ENCODE assay signal across 9 cellular contexts in the genomic region with DNA sequence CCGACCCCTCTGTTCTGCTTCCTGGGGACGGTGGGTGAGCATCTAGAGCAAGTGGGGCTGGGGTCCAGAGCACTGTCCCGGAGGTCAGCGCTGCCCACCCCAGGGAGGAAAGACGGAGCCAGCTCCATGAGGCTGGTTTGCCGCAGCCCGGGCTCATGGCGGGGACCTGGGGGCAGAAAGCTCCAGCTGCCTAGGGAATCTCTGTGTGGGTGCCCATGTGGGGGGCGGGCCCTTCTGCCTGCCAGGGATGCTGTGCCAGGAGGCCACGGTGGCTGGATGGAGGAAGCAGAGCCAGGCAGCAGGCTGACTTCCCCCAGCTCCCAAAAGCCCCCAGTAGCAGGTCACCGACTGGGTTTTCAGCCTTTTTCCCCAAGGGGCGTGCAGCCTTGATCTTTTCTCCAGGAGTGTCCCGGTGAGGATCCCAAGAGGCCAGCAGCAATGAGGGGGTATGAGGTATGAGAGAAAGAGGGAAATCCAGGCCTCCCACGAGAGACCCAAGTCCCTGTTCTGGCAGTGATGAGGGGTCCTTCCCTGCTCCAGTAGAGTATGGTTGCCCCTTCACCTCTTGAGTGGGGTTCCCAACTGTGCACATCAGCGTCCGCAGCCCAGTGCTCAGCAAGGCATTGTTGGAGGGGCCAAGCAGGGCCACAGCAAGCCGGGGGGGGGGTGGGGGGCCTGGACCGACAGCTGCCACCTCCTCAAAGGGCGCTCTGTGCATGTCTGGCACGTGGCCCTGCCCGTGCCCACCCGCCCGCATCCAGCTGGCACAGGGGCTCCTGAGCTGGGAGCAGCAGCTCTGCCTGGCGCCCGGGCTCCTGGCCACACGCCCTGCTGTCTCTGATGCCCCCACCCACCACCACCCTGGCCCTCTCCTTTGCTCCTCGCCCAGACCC. TPM values are rescaled to one million over a fixed set of nuclear protein-coding genes. Genes with fewer than 3 reads are reported as not detected.
A peak's percentile ranks its signal among the peaks of the same experiment; 100 is the strongest.
DNase-seq lines count a peak whose midpoint lies in the region; ATAC-seq, FAIRE-seq and TF ChIP-seq lines count a peak whose summit lies in the region.
"Had no signal": no experiment of that assay in that cellular context is flagged by ENCODE, and none has a peak within 500 bp of the region (broad histone marks: within the 10 kb centered on the region; RNA-seq: fewer than 3 reads in every experiment).

No MANE protein-coding gene starts in this region.

- H3K36me3 Mint-ChIP-seq in activated naive CD4-positive, alpha-beta T cell treated with anti-CD3 and anti-CD28 coated beads, Interleukin-2, amount 50 U/mL, for 24 hours = no peaks in the 10 kb centered on the region
- peaks cover 0 to 12% of the 10 kb centered on the region in 2 donors for H3K36me3 Mint-ChIP-seq in activated naive CD4-positive, alpha-beta T cell treated with anti-CD3 and anti-CD28 coated beads, Interleukin-2, amount 50 U/mL, for 72 hours
- no peaks in the 10 kb centered on the region for H3K36me3 Mint-ChIP-seq in memory B cell

- H3K4me3 Mint-ChIP-seq in activated naive CD4-positive, alpha-beta T cell treated with anti-CD3 and anti-CD28 coated beads, Interleukin-2, amount 50 U/mL, for 24 hours = peak overlapping the region; percentile 83
- H3K4me3 Mint-ChIP-seq in memory B cell = peak overlapping the region; percentile 84

- no peak for ATAC-seq in activated naive CD4-positive, alpha-beta T cell treated with anti-CD3 and anti-CD28 coated beads, Interleukin-2, amount 50 U/mL, for 72 hours
- no peak for ATAC-seq in memory B cell (ENCODE audit: low read depth)
- no peak for ATAC-seq in HG03025 (IDR thresholded peaks at IDR 0.05; ENCODE audit: low FRiP score, unreplicated experiment)

- intact Hi-C loops in tibial artery (cut with DNase I; ENCODE audit: low total_unique reads) = no loop called here

- H3K9me3 ChIP-seq in tibial artery (no peaks in the 10 kb centered on the region), MG63 (no peaks in the 10 kb centered on the region)

- H3K36me3 ChIP-seq in tibial artery = no peaks in the 10 kb centered on the region
- H3K36me3 ChIP-seq in MG63 = no peaks in the 10 kb centered on the region

- no peak for TF ChIP-seq CTCF in tibial artery (IDR thresholded peaks at IDR 0.05)

- peaks cover 24% of the 10 kb centered on the region for H3K27me3 Mint-ChIP-seq in activated naive CD4-positive, alpha-beta T cell treated with anti-CD3 and anti-CD28 coated beads, Interleukin-2, amount 50 U/mL, for 24 hours
- peaks cover 26% of the 10 kb centered on the region for H3K27me3 Mint-ChIP-seq in memory B cell

- H3K4me1 Mint-ChIP-seq in activated naive CD4-positive, alpha-beta T cell treated with anti-CD3 and anti-CD28 coated beads, Interleukin-2, amount 50 U/mL, for 24 hours = peaks cover 13% of the 10 kb centered on the region
- H3K4me1 Mint-ChIP-seq in memory B cell = peaks cover 4% of the 10 kb centered on the region

- H3K27me3 ChIP-seq in tibial artery (no peaks in the 10 kb centered on the region), MG63 (no peaks in the 10 kb centered on the region)

- H3K27ac ChIP-seq in angular gyrus (ENCODE audit: low read depth, low read length) (peak overlapping the region; percentile 79), tibial artery (peak overlapping the region; percentile 95 to 96)

- no peak for DNase-seq in activated naive CD4-positive, alpha-beta T cell treated with anti-CD3 and anti-CD28 coated beads, Interleukin-2, amount 50 U/mL, for 72 hours (ENCODE audit: low spot score in 2 of 2)
- DNase-seq in memory B cell (ENCODE audit: low spot score in 2 of 2) = no peak
- no peak for DNase-seq in tibial artery
- DNase-seq in MG63 = no peak
- DNase-seq in urothelium cell line (ENCODE audit: low spot score) = no peak

- no peak for FAIRE-seq in urothelium cell line (lab: Jason Lieb, UNC)

- H3K4me1 ChIP-seq in tibial artery = peaks cover 5 to 56% (median 47%) of the 10 kb centered on the region in 4 donors

- no peak overlapping the region for H3K27ac Mint-ChIP-seq in activated naive CD4-positive, alpha-beta T cell treated with anti-CD3 and anti-CD28 coated beads, Interleukin-2, amount 50 U/mL, for 24 hours
- H3K27ac Mint-ChIP-seq in activated naive CD4-positive, alpha-beta T cell treated with anti-CD3 and anti-CD28 coated beads, Interleukin-2, amount 50 U/mL, for 72 hours = no peak overlapping the region
- no peak overlapping the region for H3K27ac Mint-ChIP-seq in memory B cell

- H3K4me3 ChIP-seq in tibial artery (peak overlapping the region; percentile 84 to 96), MG63 (no peak overlapping the region)

- no peaks in the 10 kb centered on the region for H3K9me3 Mint-ChIP-seq in activated naive CD4-positive, alpha-beta T cell treated with anti-CD3 and anti-CD28 coated beads, Interleukin-2, amount 50 U/mL, for 24 hours
- H3K9me3 Mint-ChIP-seq in activated naive CD4-positive, alpha-beta T cell treated with anti-CD3 and anti-CD28 coated beads, Interleukin-2, amount 50 U/mL, for 72 hours = no peaks in the 10 kb centered on the region
- H3K9me3 Mint-ChIP-seq in memory B cell = no peaks in the 10 kb centered on the region

RNA-seq across cellular contexts. Expression of a gene that starts 15.6 kb away (rescaled TPM):
- total RNA-seq in activated naive CD4-positive, alpha-beta T cell treated with anti-CD3 and anti-CD28 coated beads, Interleukin-2, amount 50 U/mL, for 72 hours = under 1 TPM; 0.16 to 0.71 TPM
- total RNA-seq in MG63 (2014; rRNA removed; shearing (Covaris generic); ENCODE audit: low replicate concordance) = 52.7 and 54.6 TPM in 2 replicates

RNA-seq across cellular contexts. Expression of a gene that starts 48.2 kb away (rescaled TPM):
- total RNA-seq in activated naive CD4-positive, alpha-beta T cell treated with anti-CD3 and anti-CD28 coated beads, Interleukin-2, amount 50 U/mL, for 72 hours = not detected
- not detected in 2 replicates for total RNA-seq in MG63 (2014; rRNA removed; shearing (Covaris generic); ENCODE audit: low replicate concordance)
- total RNA-seq: Daoy had no signal

Comparison
In these comparisons a context has a peak if more than half of its experiments do, and no peak if none do; other contexts are left out.
1. RNA of a gene that starts 15.6 kb away (total RNA-seq): 52.7 to 54.6 TPM in MG63; 0.16 to 0.71 TPM in activated naive CD4-positive, alpha-beta T cell treated with anti-CD3 and anti-CD28 coated beads, Interleukin-2, amount 50 U/mL, for 72 hours; every median in the first group is over 10 times any median in the second.